ENCODE assay signal across 8 cellular contexts in the genomic region with DNA sequence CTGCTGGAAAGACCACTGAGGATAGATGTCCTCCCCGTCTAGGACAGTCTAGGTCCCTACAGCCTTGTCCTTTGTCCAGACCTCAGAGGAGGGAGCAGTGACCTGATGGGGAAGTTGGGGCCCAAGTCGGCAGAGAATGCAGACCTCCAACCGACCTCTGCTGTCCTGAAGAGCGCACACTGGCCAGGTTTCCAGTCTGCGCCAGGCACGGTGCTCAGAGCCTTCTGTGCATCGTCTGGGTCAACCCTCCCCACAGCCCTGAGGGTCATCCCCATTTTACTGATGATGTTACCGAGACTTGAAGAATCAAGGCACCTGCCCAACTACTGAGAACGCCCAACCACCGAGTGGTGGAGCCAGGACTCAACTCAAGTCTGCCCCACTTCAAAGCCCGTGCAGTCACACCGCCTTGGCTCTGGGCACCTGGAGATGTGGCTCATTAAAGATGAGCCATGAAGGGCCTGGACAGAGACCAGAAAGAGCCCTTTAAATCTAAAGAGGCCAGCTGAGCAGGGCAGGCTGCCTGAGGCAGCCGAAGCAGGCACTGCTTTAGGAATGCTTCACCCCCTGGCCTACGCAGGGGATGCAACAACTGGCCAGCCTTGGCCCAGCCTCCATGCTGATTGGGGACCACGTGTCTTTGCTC. TPM values are rescaled to one million over a fixed set of nuclear protein-coding genes. Genes with fewer than 3 reads are reported as not detected.
DNase-seq lines count a peak whose midpoint lies in the region; ATAC-seq, FAIRE-seq and TF ChIP-seq lines count a peak whose summit lies in the region.

No MANE protein-coding gene starts in this region.

- DNase-seq in cardiac muscle cell (ENCODE audit: low read depth in 1 of 2, low spot score in 1 of 2), result no peak
- no peak for DNase-seq in left cardiac atrium
- no peak for DNase-seq in astrocyte (ENCODE audit: low read depth)
- no peak for DNase-seq in naive thymus-derived CD4-positive, alpha-beta T cell
- peak in 1 of 2 donors; percentile 19 for DNase-seq in upper lobe of left lung
- no peak for DNase-seq in EL
- DNase-seq in amygdala (lab: John Stamatoyannopoulos, UW), result no peak

- H3K4me3 ChIP-seq in cardiac muscle cell (no peak overlapping the region), astrocyte (ENCODE audit: insufficient read depth, low read depth, low read length) (no peak overlapping the region), upper lobe of left lung (peak overlapping the region in 1 of 4 donors; percentile 4)
- H3K4me3 ChIP-seq in naive thymus-derived CD4-positive, alpha-beta T cell (ENCODE audit: low read length), result no peak overlapping the region

- H3K4me3 Mint-ChIP-seq in astrocyte (ENCODE audit: unreplicated experiment), result no peak overlapping the region
- peak overlapping the region; percentile 58 to 99 (median 77) for H3K4me3 Mint-ChIP-seq in naive thymus-derived CD4-positive, alpha-beta T cell

- H3K79me2 ChIP-seq in astrocyte (ENCODE audit: insufficient read depth, low read length), result peaks cover 90% of the 10 kb centered on the region

- TF ChIP-seq CTCF in cardiac muscle cell (IDR thresholded peaks at IDR 0.05; ENCODE audit: low read depth, low read length) (no peak), astrocyte (IDR thresholded peaks at IDR 0.05; ENCODE audit: insufficient read depth, low read depth, low read length) (no peak), upper lobe of left lung (IDR thresholded peaks at IDR 0.05) (no peak)

- no peak overlapping the region for H3K27ac Mint-ChIP-seq in astrocyte (ENCODE audit: unreplicated experiment)
- peak overlapping the region; percentile 58 to 99 (median 96) for H3K27ac Mint-ChIP-seq in naive thymus-derived CD4-positive, alpha-beta T cell

- H3K9me3 Mint-ChIP-seq in astrocyte (ENCODE audit: unreplicated experiment), result no peaks in the 10 kb centered on the region
- peaks cover 0 to 1% (median 0%) of the 10 kb centered on the region in 11 donors for H3K9me3 Mint-ChIP-seq in naive thymus-derived CD4-positive, alpha-beta T cell

- H3K36me3 ChIP-seq in cardiac muscle cell (no peaks in the 10 kb centered on the region), astrocyte (ENCODE audit: insufficient read depth, low read length) (peaks cover 5% of the 10 kb centered on the region), upper lobe of left lung (peaks cover 0 to 12% (median 0%) of the 10 kb centered on the region in 4 donors)
- H3K36me3 ChIP-seq in naive thymus-derived CD4-positive, alpha-beta T cell (ENCODE audit: control insufficient read depth in 2 of 3, insufficient read depth in 3 of 3, low read length in 3 of 3), result peaks cover 0 to 10% (median 0%) of the 10 kb centered on the region in 3 experiments

- TF ChIP-seq EP300 in upper lobe of left lung (IDR thresholded peaks at IDR 0.05), result no peak

- POLR2A ChIA-PET in naive thymus-derived CD4-positive, alpha-beta T cell (lab: Charles Lee), result interaction anchor here (1.4 to 6.1 kb wide), 4 partner anchors 11 to 38 kb away, joined by 3 to 78 read pairs (median 18); no protein-coding TSS in a partner anchor

- CTCF ChIA-PET in naive thymus-derived CD4-positive, alpha-beta T cell (lab: Charles Lee), result interaction anchor here (0.9 to 6.3 kb wide), 5 partner anchors 17 to 45 kb away, joined by 3 to 58 read pairs (median 8); partner anchors contain the start of gene CFAP58

- peaks cover 45% of the 10 kb centered on the region for H3K4me1 Mint-ChIP-seq in astrocyte (ENCODE audit: low read depth, unreplicated experiment)
- H3K4me1 Mint-ChIP-seq in naive thymus-derived CD4-positive, alpha-beta T cell, result peaks cover 57 to 87% (median 78%) of the 10 kb centered on the region in 7 donors

- no peak overlapping the region for H2AFZ ChIP-seq in astrocyte (ENCODE audit: low read depth, low read length)

- ATAC-seq in left cardiac atrium (no peak), upper lobe of left lung (ENCODE audit: low FRiP score in 2 of 2) (no peak), HG03108 (IDR thresholded peaks at IDR 0.05; ENCODE audit: unreplicated experiment) (no peak)
- ATAC-seq in naive thymus-derived CD4-positive, alpha-beta T cell, result no peak

- H3K27ac ChIP-seq in cardiac muscle cell (peak overlapping the region; percentile 84), astrocyte (ENCODE audit: low read depth, low read length) (peak overlapping the region; percentile 99), upper lobe of left lung (peak overlapping the region; percentile 88 to 100 (median 94))
- peak overlapping the region; percentile 94 for H3K27ac ChIP-seq in naive thymus-derived CD4-positive, alpha-beta T cell (ENCODE audit: low read depth, low read length)

- H4K20me1 ChIP-seq in astrocyte (ENCODE audit: insufficient read depth, low read length), result peaks cover 76% of the 10 kb centered on the region

- no peak for TF ChIP-seq POLR2A in upper lobe of left lung (IDR thresholded peaks at IDR 0.05)

- H3K27me3 Mint-ChIP-seq in astrocyte (ENCODE audit: low read depth, unreplicated experiment), result no peaks in the 10 kb centered on the region
- peaks cover 0 to 2% (median 0%) of the 10 kb centered on the region in 5 donors for H3K27me3 Mint-ChIP-seq in naive thymus-derived CD4-positive, alpha-beta T cell

- FAIRE-seq in astrocyte (lab: Jason Lieb, UNC), result no peak

- 76 to 77% methylated on average over 5 to 15 of the region's 15 CpGs for WGBS in upper lobe of left lung, 2 donors

- H3K27me3 ChIP-seq in cardiac muscle cell (no peaks in the 10 kb centered on the region), astrocyte (ENCODE audit: insufficient read depth, low read length) (no peaks in the 10 kb centered on the region), upper lobe of left lung (no peaks in the 10 kb centered on the region)
- H3K27me3 ChIP-seq in naive thymus-derived CD4-positive, alpha-beta T cell (ENCODE audit: control insufficient read depth in 2 of 2, insufficient read depth in 2 of 2, low read length in 2 of 2), result no peaks in the 10 kb centered on the region

- intact Hi-C loops in left cardiac atrium (cut with DNase I), result no loop called here
- intact Hi-C loops in naive thymus-derived CD4-positive, alpha-beta T cell (cut with micrococcal nuclease), result loop anchor here in 1 of 2 donors (1.0 kb wide), 1 partner anchor 12 kb away; no protein-coding TSS in a partner anchor

- H3K9ac ChIP-seq in astrocyte (ENCODE audit: low read length), result peak overlapping the region; percentile 95

- no peaks in the 10 kb centered on the region for H3K36me3 Mint-ChIP-seq in astrocyte (ENCODE audit: low read depth, unreplicated experiment)
- H3K36me3 Mint-ChIP-seq in naive thymus-derived CD4-positive, alpha-beta T cell, result peaks cover 0 to 13% (median 0%) of the 10 kb centered on the region in 5 donors

- peaks cover 65% of the 10 kb centered on the region for H3K4me1 ChIP-seq in cardiac muscle cell (ENCODE audit: low read depth)
- H3K4me1 ChIP-seq in astrocyte (ENCODE audit: insufficient read depth, low read length), result peaks cover 73% of the 10 kb centered on the region
- peaks cover 38 to 76% of the 10 kb centered on the region in 2 donors for H3K4me1 ChIP-seq in naive thymus-derived CD4-positive, alpha-beta T cell (ENCODE audit: control insufficient read depth in 2 of 2, insufficient read depth in 2 of 2, low read length in 2 of 2)
- H3K4me1 ChIP-seq in upper lobe of left lung, result peaks cover 72 to 85% (median 76%) of the 10 kb centered on the region in 4 donors

- H3K4me2 ChIP-seq in astrocyte (ENCODE audit: low read length), result peak overlapping the region; percentile 87

- H3K9me3 ChIP-seq in cardiac muscle cell (ENCODE audit: low read depth), result no peaks in the 10 kb centered on the region
- no peaks in the 10 kb centered on the region for H3K9me3 ChIP-seq in astrocyte (ENCODE audit: insufficient read depth, low read depth, low read length)
- no peaks in the 10 kb centered on the region for H3K9me3 ChIP-seq in naive thymus-derived CD4-positive, alpha-beta T cell (ENCODE audit: control insufficient read depth in 2 of 3, low read length in 3 of 3)
- no peaks in the 10 kb centered on the region for H3K9me3 ChIP-seq in upper lobe of left lung

RNA-seq across cellular contexts. Expression of gene ITPRIP, which starts 4.4 kb away (rescaled TPM):
- 12.7 and 19.0 TPM in 2 replicates for total RNA-seq in cardiac muscle cell
- 20.1 and 23.3 TPM in 2 replicates for polyA plus RNA-seq in cardiac muscle cell
- 10 to 100 TPM; 45.4 to 90.7 TPM for total RNA-seq in left cardiac atrium
- total RNA-seq in astrocyte, result 21.7 and 21.9 TPM in 2 replicates
- 100 to 1,000 TPM in 1 of 5 experiments, 10 to 100 TPM in 4; 20.0 to 129 (median 27.8) TPM for total RNA-seq in naive thymus-derived CD4-positive, alpha-beta T cell
- polyA plus RNA-seq in naive thymus-derived CD4-positive, alpha-beta T cell, result 10 to 100 TPM; 17.8 to 18.0 TPM
- total RNA-seq in upper lobe of left lung, result 10 to 100 TPM; 28.3 to 86.2 (median 34.4) TPM

RNA-seq across cellular contexts. Expression of gene CFAP58, which starts 19.8 kb away (rescaled TPM):
- total RNA-seq in cardiac muscle cell, result 0.99 and 1.9 TPM in 2 replicates
- polyA plus RNA-seq in cardiac muscle cell, result 1.1 and 1.4 TPM in 2 replicates
- total RNA-seq in left cardiac atrium, result 1 to 10 TPM; 2.4 to 3.8 TPM
- total RNA-seq in astrocyte, result 0.82 and 0.86 TPM in 2 replicates
- total RNA-seq in naive thymus-derived CD4-positive, alpha-beta T cell, result under 1 TPM in 1 of 5 experiments, not detected in 4; 0.17 TPM
- not detected for polyA plus RNA-seq in naive thymus-derived CD4-positive, alpha-beta T cell
- 10 to 100 TPM in 1 of 6 donors, 1 to 10 TPM in 3, under 1 TPM in 2; 0.14 to 11.0 (median 1.0) TPM for total RNA-seq in upper lobe of left lung
